Comparison of ENCODE assay signal across 18 cellular contexts in the genomic region with DNA sequence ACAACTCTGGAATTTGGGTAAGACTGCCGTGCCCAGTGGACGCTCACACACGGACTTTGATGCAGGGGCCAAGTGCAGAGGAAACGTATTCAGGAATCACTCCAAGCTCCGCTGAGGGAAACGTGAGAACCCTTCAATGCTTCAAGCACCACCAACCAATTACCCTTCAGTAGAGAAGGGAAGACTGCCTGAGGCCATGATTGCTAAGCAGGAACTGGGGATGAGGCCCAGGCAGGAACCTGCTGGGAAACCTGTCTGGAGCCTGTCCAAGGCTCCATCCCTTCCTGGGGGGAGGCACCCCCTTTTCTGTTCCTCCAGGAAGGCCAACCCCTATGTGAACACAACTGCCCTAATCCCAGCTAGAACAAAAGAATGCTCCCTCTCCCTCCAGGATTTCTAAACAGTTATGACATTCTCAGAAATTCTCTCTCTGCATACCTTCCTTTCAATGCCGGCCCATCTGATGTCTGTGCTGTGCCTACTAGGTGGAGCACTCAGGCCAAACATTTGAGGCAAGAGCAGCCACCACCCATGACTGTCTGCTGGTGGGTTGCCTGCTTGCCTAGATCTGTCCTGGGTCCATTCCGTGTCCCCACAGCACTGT.
DNase-seq lines count a peak whose midpoint lies in the region; ATAC-seq and TF ChIP-seq lines count a peak whose summit lies in the region.
"Had no signal": no experiment of that assay in that cellular context is flagged by ENCODE, and none has a peak within 500 bp of the region (broad histone marks: within the 10 kb centered on the region; RNA-seq: fewer than 3 reads in every experiment).

No MANE protein-coding gene starts in this region.

- intact Hi-C loops in MCF 10A (cut with micrococcal nuclease), result no loop called here
- intact Hi-C loops in breast epithelium (cut with DNase I; ENCODE audit: low total_unique reads), result no loop called here
- intact Hi-C loops in Right ventricle myocardium superior (cut with DNase I), result no loop called here

- H3K27ac ChIP-seq in breast epithelium, result no peak overlapping the region
- H3K27ac ChIP-seq in RWPE2 (ENCODE audit: poor library complexity, severe bottlenecking), result peak overlapping the region; percentile 44
- H3K27ac ChIP-seq: adrenal gland; BLaER1 treated with 17β-estradiol and CSF1 and Interleukin-3, amounts not matched to agents 10 nM and 100 nM; cardiac muscle cell; suprapubic skin had no signal

- H3K9me3 ChIP-seq in breast epithelium (no peaks in the 10 kb centered on the region), RWPE2 (ENCODE audit: severe bottlenecking) (no peaks in the 10 kb centered on the region)
- H3K9me3 ChIP-seq: adrenal gland, suprapubic skin had no signal

- no peaks in the 10 kb centered on the region for H3K27me3 Mint-ChIP-seq in MCF 10A (ENCODE audit: insufficient read depth, unreplicated experiment)

- ATAC-seq in RWPE2 (ENCODE audit: low read depth) (peak; percentile 90), left lobe of liver (peak; percentile 30), Right ventricle myocardium superior (ENCODE audit: poor library complexity) (no peak), GM21367 (IDR thresholded peaks at IDR 0.05; ENCODE audit: unreplicated experiment) (no peak)
- ATAC-seq: Panc1; stimulated activated effector memory CD8-positive, alpha-beta T cell treated with anti-CD3 and anti-CD28 coated beads, Interleukin-12 subunit alpha, Interleukin-12 subunit beta, amount 100 ng/mL, for 72 hours had no signal

- DNase-seq in MCF 10A (ENCODE audit: unreplicated experiment), result peak; percentile 78
- DNase-seq in breast epithelium (ENCODE audit: low spot score in 2 of 2), result no peak
- peak; percentile 88 for DNase-seq in RWPE2 (ENCODE audit: low spot score)
- DNase-seq in left lobe of liver (ENCODE audit: low spot score), result no peak
- no peak for DNase-seq in Right ventricle myocardium superior
- no peak for DNase-seq in kidney glomerular epithelial cell (lab: John Stamatoyannopoulos, UW)
- DNase-seq in activated effector memory CD4-positive, alpha-beta T cell treated with Interleukin-2 at 50 U/mL for 16 hours, result no peak
- DNase-seq: activated gamma-delta T cell treated with Interleukin-2 at 50 U/mL for 16 hours, Calu3, HCEC 1CT, NCI-H82 had no signal

- POLR2A ChIA-PET in MCF 10A (lab: Yijun Ruan, JAX), result no interaction called here

- BruUV-seq in MCF 10A (replicated peaks; lab: Mats Ljungman, UMichigan), result no TSS peak

- no peak overlapping the region for H3K27ac Mint-ChIP-seq in MCF 10A (ENCODE audit: low read depth, unreplicated experiment)
- H3K27ac Mint-ChIP-seq: stimulated activated effector memory CD8-positive, alpha-beta T cell treated with anti-CD3 and anti-CD28 coated beads, Interleukin-12 subunit alpha, Interleukin-12 subunit beta, amount 100 ng/mL, for 72 hours had no signal

- TF ChIP-seq POLR2A in breast epithelium (IDR thresholded peaks at IDR 0.05), result no peak

- no peaks in the 10 kb centered on the region for H3K36me3 Mint-ChIP-seq in MCF 10A (ENCODE audit: insufficient read depth, unreplicated experiment)
- H3K36me3 Mint-ChIP-seq: stimulated activated effector memory CD8-positive, alpha-beta T cell treated with anti-CD3 and anti-CD28 coated beads, Interleukin-12 subunit alpha, Interleukin-12 subunit beta, amount 100 ng/mL, for 72 hours had no signal

- no peak for TF ChIP-seq CTCF in MCF 10A (IDR thresholded peaks at IDR 0.05; ENCODE audit: unreplicated experiment)
- no peak for TF ChIP-seq CTCF in breast epithelium (IDR thresholded peaks at IDR 0.05)
- TF ChIP-seq CTCF in RWPE2 (IDR thresholded peaks at IDR 0.05; ENCODE audit: poor library complexity, severe bottlenecking), result no peak

- no peak overlapping the region for H3K4me3 ChIP-seq in breast epithelium
- H3K4me3 ChIP-seq in RWPE2 (ENCODE audit: severe bottlenecking), result no peak overlapping the region
- H3K4me3 ChIP-seq: adrenal gland; BLaER1 treated with 17β-estradiol and CSF1 and Interleukin-3, amounts not matched to agents 10 nM and 100 nM; cardiac muscle cell; suprapubic skin had no signal

- no peaks in the 10 kb centered on the region for H3K4me1 Mint-ChIP-seq in MCF 10A (ENCODE audit: insufficient read depth, unreplicated experiment)
- H3K4me1 Mint-ChIP-seq: stimulated activated effector memory CD8-positive, alpha-beta T cell treated with anti-CD3 and anti-CD28 coated beads, Interleukin-12 subunit alpha, Interleukin-12 subunit beta, amount 100 ng/mL, for 72 hours had no signal

- H3K4me3 Mint-ChIP-seq in MCF 10A (ENCODE audit: unreplicated experiment), result no peak overlapping the region
- H3K4me3 Mint-ChIP-seq: stimulated activated effector memory CD8-positive, alpha-beta T cell treated with anti-CD3 and anti-CD28 coated beads, Interleukin-12 subunit alpha, Interleukin-12 subunit beta, amount 100 ng/mL, for 72 hours had no signal

- no peaks in the 10 kb centered on the region for H3K36me3 ChIP-seq in breast epithelium
- H3K36me3 ChIP-seq in RWPE2 (ENCODE audit: low read depth), result no peaks in the 10 kb centered on the region
- H3K36me3 ChIP-seq: adrenal gland; BLaER1 treated with 17β-estradiol and CSF1 and Interleukin-3, amounts not matched to agents 10 nM and 100 nM; cardiac muscle cell; suprapubic skin had no signal

- H3K4me1 ChIP-seq in breast epithelium (no peaks in the 10 kb centered on the region), RWPE2 (ENCODE audit: insufficient read depth, poor library complexity, severe bottlenecking) (peaks cover 17% of the 10 kb centered on the region)
- H3K4me1 ChIP-seq: adrenal gland had no signal

- no peaks in the 10 kb centered on the region for H3K27me3 ChIP-seq in breast epithelium
- H3K27me3 ChIP-seq in RWPE2 (ENCODE audit: insufficient read depth, poor library complexity, severe bottlenecking), result no peaks in the 10 kb centered on the region
- H3K27me3 ChIP-seq: adrenal gland; BLaER1 treated with 17β-estradiol and CSF1 and Interleukin-3, amounts not matched to agents 10 nM and 100 nM; cardiac muscle cell; suprapubic skin had no signal

- no peaks in the 10 kb centered on the region for H3K9me3 Mint-ChIP-seq in MCF 10A (ENCODE audit: unreplicated experiment)
- H3K9me3 Mint-ChIP-seq: stimulated activated effector memory CD8-positive, alpha-beta T cell treated with anti-CD3 and anti-CD28 coated beads, Interleukin-12 subunit alpha, Interleukin-12 subunit beta, amount 100 ng/mL, for 72 hours had no signal

- CTCF ChIA-PET in MCF 10A (lab: Yijun Ruan, JAX), result interaction anchor here (0.7 kb wide), 1 partner anchor 18 kb away, joined by 3 read pairs; no protein-coding TSS in a partner anchor

Comparison
In these comparisons a context has a peak if more than half of its experiments do, and no peak if none do; other contexts are left out.
1. DNase-seq: peak in MCF 10A (single experiment) and RWPE2 (single experiment); none in breast epithelium (0 of 2), left lobe of liver (single experiment), Right ventricle myocardium superior (single experiment), kidney glomerular epithelial cell (single experiment) and activated effector memory CD4-positive, alpha-beta T cell treated with Interleukin-2 at 50 U/mL for 16 hours (single experiment).
2. ATAC-seq: peak in RWPE2 (single experiment) and left lobe of liver (single experiment); none in Right ventricle myocardium superior (single experiment) and GM21367 (single experiment).